Comparison of ENCODE assay signal across 8 cellular contexts in genomic region chr6:36833182-36833789, GRCh38.
"Had no signal": no experiment of that assay in that cellular context is flagged by ENCODE, and none has a peak within 500 bp of the region (broad histone marks: within the 10 kb centered on the region; RNA-seq: fewer than 3 reads in every experiment).

No MANE protein-coding gene starts in this region.

- H3K36me3 Mint-ChIP-seq: IgD-negative memory B cell had no signal

- H3K4me3 Mint-ChIP-seq: GM23338, H9, IgD-negative memory B cell had no signal

- H3K4me3 ChIP-seq: GM23338 had no signal

- FAIRE-seq: H1, H54, HTR-8/SVneo had no signal

- H2AFZ ChIP-seq: GM23338 had no signal

- H3K4me2 ChIP-seq: GM23338 had no signal

- ATAC-seq: GM23338 had no signal

- H3K27ac Mint-ChIP-seq: GM23338, H9, IgD-negative memory B cell had no signal

- DNase-seq: H9, HCEC 1CT, KG1 had no signal
